Comparison of ENCODE assay signal across 1 cellular context in genomic region chr16:1705688-1706385, GRCh38.
A peak's percentile ranks its signal among the peaks of the same experiment; 100 is the strongest.
TF ChIP-seq lines count a peak whose summit lies in the region.

Gene MAPK8IP3, plus strand, starts transcription at chr16:1706195. Its CDS starts 145 bp downstream, at chr16:1706340.

TF ChIP-seq in GM12878, 131 proteins besides CTCF, POLR2A, EP300 and RAD21 (continued from another document):
- TF ChIP-seq E2F8 (IDR thresholded peaks at IDR 0.05; ENCODE audit: low read depth, partially characterized antibody), result peak; percentile 51
- no peak for TF ChIP-seq SMAD1 (IDR thresholded peaks at IDR 0.05; ENCODE audit: low read depth, partially characterized antibody)
- TF ChIP-seq, protein P1, sequence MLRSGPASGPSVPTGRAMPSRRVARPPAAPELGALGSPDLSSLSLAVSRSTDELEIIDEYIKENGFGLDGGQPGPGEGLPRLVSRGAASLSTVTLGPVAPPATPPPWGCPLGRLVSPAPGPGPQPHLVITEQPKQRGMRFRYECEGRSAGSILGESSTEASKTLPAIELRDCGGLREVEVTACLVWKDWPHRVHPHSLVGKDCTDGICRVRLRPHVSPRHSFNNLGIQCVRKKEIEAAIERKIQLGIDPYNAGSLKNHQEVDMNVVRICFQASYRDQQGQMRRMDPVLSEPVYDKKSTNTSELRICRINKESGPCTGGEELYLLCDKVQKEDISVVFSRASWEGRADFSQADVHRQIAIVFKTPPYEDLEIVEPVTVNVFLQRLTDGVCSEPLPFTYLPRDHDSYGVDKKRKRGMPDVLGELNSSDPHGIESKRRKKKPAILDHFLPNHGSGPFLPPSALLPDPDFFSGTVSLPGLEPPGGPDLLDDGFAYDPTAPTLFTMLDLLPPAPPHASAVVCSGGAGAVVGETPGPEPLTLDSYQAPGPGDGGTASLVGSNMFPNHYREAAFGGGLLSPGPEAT (IDR thresholded peaks at IDR 0.05; ENCODE audit: low read depth), result peak; percentile 51; the same call in 1 of the 2 replicates
- peak in 1 of 2 experiments; percentile 68; a peak in 2 of 4 replicates for TF ChIP-seq IKZF2 (IDR thresholded peaks at IDR 0.05)
- TF ChIP-seq FOS (IDR thresholded peaks at IDR 0.05; ENCODE audit: borderline replicate concordance, extremely low read depth, insufficient read length), result no peak
- TF ChIP-seq GATAD2B (conservative IDR thresholded peaks at IDR 0.05; ENCODE audit: low read depth), result peak; percentile 96
- TF ChIP-seq SREBF2 (IDR thresholded peaks at IDR 0.05; ENCODE audit: low read length), result no peak
- TF ChIP-seq TCF12 (IDR thresholded peaks at IDR 0.05; ENCODE audit: low read depth, low read length), result peak; percentile 4; the same call in 1 of the 2 replicates
- TF ChIP-seq ZNF24 (IDR thresholded peaks at IDR 0.05), result 0 out of 2 replicates have a peak, but pooled peaks have one; percentile 31
- TF ChIP-seq BCLAF1 (IDR thresholded peaks at IDR 0.05), result no peak
- TF ChIP-seq TBL1XR1 (IDR thresholded peaks at IDR 0.05; ENCODE audit: low read depth, low read length), result peak; percentile 23; the same call in 1 of the 2 replicates
- TF ChIP-seq POLR2AphosphoS5 (IDR thresholded peaks at IDR 0.05; ENCODE audit: low read length), result peak; percentile 92
- TF ChIP-seq, protein P2, sequence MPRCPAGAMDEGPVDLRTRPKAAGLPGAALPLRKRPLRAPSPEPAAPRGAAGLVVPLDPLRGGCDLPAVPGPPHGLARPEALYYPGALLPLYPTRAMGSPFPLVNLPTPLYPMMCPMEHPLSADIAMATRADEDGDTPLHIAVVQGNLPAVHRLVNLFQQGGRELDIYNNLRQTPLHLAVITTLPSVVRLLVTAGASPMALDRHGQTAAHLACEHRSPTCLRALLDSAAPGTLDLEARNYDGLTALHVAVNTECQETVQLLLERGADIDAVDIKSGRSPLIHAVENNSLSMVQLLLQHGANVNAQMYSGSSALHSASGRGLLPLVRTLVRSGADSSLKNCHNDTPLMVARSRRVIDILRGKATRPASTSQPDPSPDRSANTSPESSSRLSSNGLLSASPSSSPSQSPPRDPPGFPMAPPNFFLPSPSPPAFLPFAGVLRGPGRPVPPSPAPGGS (IDR thresholded peaks at IDR 0.05; ENCODE audit: borderline replicate concordance, insufficient read depth, low read depth, low read length, poor library complexity, severe bottlenecking), result no peak
- 0 out of 2 replicates have a peak, but pooled peaks have one; percentile 0 for TF ChIP-seq BCL11A (IDR thresholded peaks at IDR 0.05; ENCODE audit: low read depth, low read length)
